ENCODE assay signal across 24 cellular contexts in the genomic region with DNA sequence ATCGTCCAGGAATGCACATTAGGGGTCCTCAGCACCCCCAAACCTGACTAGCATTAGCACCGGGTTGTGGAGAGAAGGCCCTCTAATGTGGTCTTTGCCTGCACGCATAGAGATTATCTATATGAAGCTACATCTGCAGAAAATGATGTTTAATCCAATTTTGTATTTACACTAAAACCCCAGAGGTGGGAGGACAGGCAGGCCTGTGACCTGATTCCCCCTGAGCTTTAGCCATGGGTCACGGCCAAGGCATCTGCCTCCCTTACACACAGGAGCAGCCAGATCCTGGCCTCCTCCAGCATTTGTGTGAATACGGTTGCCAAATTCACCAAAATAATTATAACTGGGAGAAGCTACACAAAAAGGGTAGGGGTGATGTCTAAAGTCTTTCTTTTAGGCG. TPM values are rescaled to one million over a fixed set of nuclear protein-coding genes. Genes with fewer than 3 reads are reported as not detected.
DNase-seq lines count a peak whose midpoint lies in the region; ATAC-seq and TF ChIP-seq lines count a peak whose summit lies in the region.
"Had no signal": no experiment of that assay in that cellular context is flagged by ENCODE, and none has a peak within 500 bp of the region (broad histone marks: within the 10 kb centered on the region; RNA-seq: fewer than 3 reads in every experiment).

No MANE protein-coding gene starts in this region.

- WGBS in mesodermal cell (ENCODE audit: insufficient coverage in 2 of 2), 2 experiments, result 74 to 89% methylated on average over 2 to 5 of the region's 6 CpGs

- no peaks in the 10 kb centered on the region for H3K36me3 ChIP-seq in mesodermal cell (ENCODE audit: control insufficient read depth, insufficient read depth, low read length)
- no peaks in the 10 kb centered on the region for H3K36me3 ChIP-seq in gastrocnemius medialis
- H3K36me3 ChIP-seq: spleen had no signal

- no peak for ATAC-seq in gastrocnemius medialis
- no peak for ATAC-seq in CD4-positive, alpha-beta T cell (ENCODE audit: poor library complexity)
- ATAC-seq: natural killer cell treated with Interleukin-12 subunit alpha and Interleukin-12 subunit beta and Interleukin-15 and Interleukin-18, amount 100 ng/mL, for 72 hours; stimulated activated naive CD8-positive, alpha-beta T cell treated with anti-CD3 and anti-CD28 coated beads, Interleukin-15, amount 100 ng/mL, for 72 hours had no signal

- no peaks in the 10 kb centered on the region for H3K36me3 Mint-ChIP-seq in CD14-positive monocyte
- no peaks in the 10 kb centered on the region for H3K36me3 Mint-ChIP-seq in CD4-positive, alpha-beta T cell (ENCODE audit: low read depth)
- H3K36me3 Mint-ChIP-seq: activated CD4-positive, alpha-beta memory T cell treated with anti-CD3 and anti-CD28 coated beads for 36 hours; natural killer cell treated with Interleukin-12 subunit alpha and Interleukin-12 subunit beta and Interleukin-15 and Interleukin-18, amount 100 ng/mL, for 72 hours had no signal

- no peak for TF ChIP-seq POLR2A in gastrocnemius medialis (IDR thresholded peaks at IDR 0.05)

- H3K4me1 ChIP-seq in mesodermal cell (ENCODE audit: control insufficient read depth, insufficient read depth, low read length, poor library complexity, severe bottlenecking), result peaks cover under 1% of the 10 kb centered on the region
- H3K4me1 ChIP-seq in gastrocnemius medialis, result peaks cover 16 to 29% of the 10 kb centered on the region in 2 donors

- H3K27ac ChIP-seq in RWPE1 (peak overlapping the region; percentile 72), mesodermal cell (ENCODE audit: low read depth, low read length, severe bottlenecking) (peak overlapping the region; percentile 23), gastrocnemius medialis (peak overlapping the region in 3 of 4 donors; percentile 4 to 89 (median 11))
- no peak overlapping the region for H3K27ac ChIP-seq in CD4-positive, alpha-beta T cell (ENCODE audit: low read depth, low read length)
- H3K27ac ChIP-seq: epithelial cell of prostate, spleen had no signal

- H3K4me3 ChIP-seq in mesodermal cell (ENCODE audit: extremely low read depth, insufficient read depth, low read length, poor library complexity, severe bottlenecking) (no peak overlapping the region), gastrocnemius medialis (no peak overlapping the region)
- H3K4me3 ChIP-seq: PC-9, spleen had no signal

- in situ Hi-C loops in gastrocnemius medialis (cut with MboI; ENCODE audit: low sequenced_read_pairs in 4 of 4), result loop anchor here in 1 of 4 donors (25.0 kb wide), 1 partner anchor 195 kb away; no protein-coding TSS in a partner anchor

- CTCF ChIA-PET in RWPE1 (lab: Yijun Ruan, JAX), result interaction anchor here (0.7 kb wide), 1 partner anchor 20 kb away, joined by 3 read pairs; no protein-coding TSS in a partner anchor
- CTCF ChIA-PET in CD4-positive, alpha-beta T cell (lab: Charles Lee), result no interaction called here

- POLR2A ChIA-PET in RWPE1 (lab: Yijun Ruan, JAX; ENCODE audit: low non-redundant PET), result no interaction called here
- POLR2A ChIA-PET in CD4-positive, alpha-beta T cell (lab: Charles Lee), result no interaction called here

- peaks cover 4% of the 10 kb centered on the region for H3K4me1 Mint-ChIP-seq in CD14-positive monocyte
- H3K4me1 Mint-ChIP-seq in CD4-positive, alpha-beta T cell (ENCODE audit: low read depth), result peaks cover 10% of the 10 kb centered on the region

- H3K4me3 Mint-ChIP-seq in CD14-positive monocyte, result no peak overlapping the region
- no peak overlapping the region for H3K4me3 Mint-ChIP-seq in CD4-positive, alpha-beta T cell
- H3K4me3 Mint-ChIP-seq: activated CD4-positive, alpha-beta memory T cell treated with anti-CD3 and anti-CD28 coated beads for 36 hours; B cell; natural killer cell treated with Interleukin-12 subunit alpha and Interleukin-12 subunit beta and Interleukin-15 and Interleukin-18, amount 100 ng/mL, for 72 hours; stimulated activated naive CD8-positive, alpha-beta T cell treated with anti-CD3 and anti-CD28 coated beads, Interleukin-15, amount 100 ng/mL, for 72 hours had no signal

- H3K27me3 Mint-ChIP-seq in CD14-positive monocyte (ENCODE audit: low read depth in 3 of 3), result peaks cover 1 to 4% (median 2%) of the 10 kb centered on the region in 3 donors
- no peaks in the 10 kb centered on the region for H3K27me3 Mint-ChIP-seq in CD4-positive, alpha-beta T cell
- H3K27me3 Mint-ChIP-seq: activated CD4-positive, alpha-beta memory T cell treated with anti-CD3 and anti-CD28 coated beads for 36 hours; B cell; stimulated activated naive CD8-positive, alpha-beta T cell treated with anti-CD3 and anti-CD28 coated beads, Interleukin-15, amount 100 ng/mL, for 72 hours had no signal

- no peak for TF ChIP-seq CTCF in RWPE1 (conservative IDR thresholded peaks at IDR 0.05; ENCODE audit: low read depth)
- TF ChIP-seq CTCF in gastrocnemius medialis (IDR thresholded peaks at IDR 0.05 in 4 of 5, conservative IDR thresholded peaks at IDR 0.05 in 1 of 5), result no peak
- TF ChIP-seq CTCF in CD14-positive monocyte (IDR thresholded peaks at IDR 0.05), result no peak
- no peak for TF ChIP-seq CTCF in CD4-positive, alpha-beta T cell (IDR thresholded peaks at IDR 0.05)
- no peak for TF ChIP-seq CTCF in GM20000 (IDR thresholded peaks at IDR 0.05; ENCODE audit: extremely low read depth, missing control alignments)

- no peaks in the 10 kb centered on the region for H3K9me3 Mint-ChIP-seq in CD14-positive monocyte
- no peaks in the 10 kb centered on the region for H3K9me3 Mint-ChIP-seq in CD4-positive, alpha-beta T cell
- H3K9me3 Mint-ChIP-seq: activated CD4-positive, alpha-beta memory T cell treated with anti-CD3 and anti-CD28 coated beads for 36 hours; natural killer cell treated with Interleukin-12 subunit alpha and Interleukin-12 subunit beta and Interleukin-15 and Interleukin-18, amount 100 ng/mL, for 72 hours; stimulated activated naive CD8-positive, alpha-beta T cell treated with anti-CD3 and anti-CD28 coated beads, Interleukin-15, amount 100 ng/mL, for 72 hours had no signal

- no peaks in the 10 kb centered on the region for H3K9me3 ChIP-seq in mesodermal cell (ENCODE audit: control insufficient read depth, low read length)
- no peaks in the 10 kb centered on the region for H3K9me3 ChIP-seq in gastrocnemius medialis
- H3K9me3 ChIP-seq in CD4-positive, alpha-beta T cell (ENCODE audit: control insufficient read depth, low read length), result no peaks in the 10 kb centered on the region
- H3K9me3 ChIP-seq: spleen had no signal

- H3K27ac Mint-ChIP-seq in CD14-positive monocyte, result no peak overlapping the region
- no peak overlapping the region for H3K27ac Mint-ChIP-seq in CD4-positive, alpha-beta T cell
- H3K27ac Mint-ChIP-seq: activated CD4-positive, alpha-beta memory T cell treated with anti-CD3 and anti-CD28 coated beads for 36 hours; B cell; natural killer cell treated with Interleukin-12 subunit alpha and Interleukin-12 subunit beta and Interleukin-15 and Interleukin-18, amount 100 ng/mL, for 72 hours; stimulated activated naive CD8-positive, alpha-beta T cell treated with anti-CD3 and anti-CD28 coated beads, Interleukin-15, amount 100 ng/mL, for 72 hours had no signal

- intact Hi-C loops in gastrocnemius medialis (cut with DNase I; ENCODE audit: low total_unique reads) (no loop called here), CD14-positive monocyte (cut with micrococcal nuclease) (no loop called here)
- intact Hi-C loops in CD4-positive, alpha-beta T cell (cut with DNase I, micrococcal nuclease), result loop anchor here in 1 of 2 experiments (5.0 kb wide), 1 partner anchor 420 kb away; no protein-coding TSS in a partner anchor

- DNase-seq in NCI-H1694 (lab: John Stamatoyannopoulos, UW) (peak; percentile 49), NCI-H1694 treated with DMSO at 0.1 percent for 48 hours (lab: John Stamatoyannopoulos, UW) (no peak), RWPE1 (ENCODE audit: low spot score) (no peak), gastrocnemius medialis (no peak), CD14-positive monocyte (ENCODE audit: low spot score) (no peak), GM20000 (ENCODE audit: low spot score) (no peak)
- DNase-seq in CD4-positive, alpha-beta T cell, result no peak
- DNase-seq: 8988T; activated CD4-positive, alpha-beta memory T cell treated with anti-CD3 and anti-CD28 coated beads for 36 hours; activated CD4-positive, CD25-positive, alpha-beta regulatory T cell; activated gamma-delta T cell; activated T-cell treated with anti-CD3 and anti-CD28 coated beads for 4 hours; foreskin melanocyte; kidney; mesendoderm; NCI-H774; PC-9; spleen; stimulated activated CD4-positive, alpha-beta T cell treated with anti-CD3 and anti-CD28 coated beads, Interleukin-4, amount 100 ng/mL, for 24 hours; stimulated activated naive CD8-positive, alpha-beta T cell treated with anti-CD3 and anti-CD28 coated beads, Interleukin-15, amount 100 ng/mL, for 72 hours had no signal

- no peaks in the 10 kb centered on the region for H3K27me3 ChIP-seq in gastrocnemius medialis
- no peaks in the 10 kb centered on the region for H3K27me3 ChIP-seq in CD4-positive, alpha-beta T cell (ENCODE audit: control insufficient read depth, insufficient read depth, low read length)
- H3K27me3 ChIP-seq: spleen had no signal

RNA-seq across cellular contexts. Expression of a gene that starts 7.0 kb away (rescaled TPM):
- 5.0 TPM for polyA plus RNA-seq in mesodermal cell (2013, experiment 1 of 2)
- polyA plus RNA-seq in mesodermal cell (2013, experiment 2 of 2), result 4.2 TPM
- 10 to 100 TPM; 25.8 to 73.7 (median 67.7) TPM for total RNA-seq in gastrocnemius medialis
- polyA plus RNA-seq in CD14-positive monocyte, result under 1 TPM in 1 of 2 donors, not detected in 1; 0.08 TPM
- 1 to 10 TPM; 1.8 to 3.4 TPM for total RNA-seq in CD4-positive, alpha-beta T cell

RNA-seq across cellular contexts. Expression of a gene that starts 20.7 kb away (rescaled TPM):
- polyA plus RNA-seq in mesodermal cell (2013, experiment 1 of 2), result 54.2 TPM
- 57.0 TPM for polyA plus RNA-seq in mesodermal cell (2013, experiment 2 of 2)
- total RNA-seq in gastrocnemius medialis, result 10 to 100 TPM; 37.1 to 75.4 (median 58.3) TPM
- polyA plus RNA-seq in CD14-positive monocyte, result 10 to 100 TPM; 30.1 to 35.2 TPM
- 100 to 1,000 TPM; 153 TPM for total RNA-seq in CD4-positive, alpha-beta T cell

Comparison
In these comparisons a context has a peak if more than half of its experiments do, and no peak if none do; other contexts are left out.
1. RNA of a gene that starts 7.0 kb away (total RNA-seq): 25.8 to 73.7 TPM in gastrocnemius medialis; 1.8 to 3.4 TPM in CD4-positive, alpha-beta T cell; every median in the first group is over 4 times any median in the second.